Comparison of ENCODE assay signal across 17 cellular contexts in genomic region chr14:69953266-69953905, GRCh38.
"Had no signal": no experiment of that assay in that cellular context is flagged by ENCODE, and none has a peak within 500 bp of the region (broad histone marks: within the 10 kb centered on the region; RNA-seq: fewer than 3 reads in every experiment).

No MANE protein-coding gene starts in this region.

- H3K27ac Mint-ChIP-seq: activated CD4-positive, alpha-beta memory T cell treated with anti-CD3 and anti-CD28 coated beads, Interleukin-2, amount 10 ng/mL, durations not matched to agents 7 days and 5 days; activated CD4-positive, alpha-beta T cell treated with anti-CD3 and anti-CD28 coated beads for 36 hours; activated naive CD8-positive, alpha-beta T cell treated with anti-CD3 and anti-CD28 coated beads, Interleukin-2, amount 10 ng/mL, durations not matched to agents 7 days and 5 days; activated T-cell treated with anti-CD3 and anti-CD28 coated beads, Interleukin-2, amount 50 U/mL, for 72 hours; stimulated activated naive B cell treated with anti-CD40 and anti-IgM and Interleukin-4, amounts not matched to agents 10 μg/mL and 1 μg/mL and 100 μg/mL, for 72 hours; type B pancreatic cell had no signal

- H3K27me3 ChIP-seq: ascending aorta, ovary, right atrium auricular region had no signal

- H3K9ac ChIP-seq: SK-N-SH had no signal

- DNase-seq: activated CD4-positive, alpha-beta memory T cell treated with anti-CD3 and anti-CD28 coated beads, Interleukin-2, amount 10 ng/mL, durations not matched to agents 7 days and 5 days; activated CD4-positive, alpha-beta T cell treated with anti-CD3 and anti-CD28 coated beads for 36 hours; activated naive CD8-positive, alpha-beta T cell treated with anti-CD3 and anti-CD28 coated beads, Interleukin-2, amount 10 ng/mL, durations not matched to agents 7 days and 5 days; activated T-cell treated with anti-CD3 and anti-CD28 coated beads, Interleukin-2, amount 50 U/mL, for 72 hours; effector memory CD4-positive, alpha-beta T cell; left lung; mesenchymal stem cell; ovary; SK-N-SH; stimulated activated naive B cell treated with anti-CD40 and anti-IgM and Interleukin-4, amounts not matched to agents 10 μg/mL and 1 μg/mL and 100 μg/mL, for 72 hours; T-helper 1 cell; WERI-Rb-1 had no signal

- H3K4me1 Mint-ChIP-seq: activated CD4-positive, alpha-beta memory T cell treated with anti-CD3 and anti-CD28 coated beads, Interleukin-2, amount 10 ng/mL, durations not matched to agents 7 days and 5 days; activated CD4-positive, alpha-beta T cell treated with anti-CD3 and anti-CD28 coated beads for 36 hours; activated naive CD8-positive, alpha-beta T cell treated with anti-CD3 and anti-CD28 coated beads, Interleukin-2, amount 10 ng/mL, durations not matched to agents 7 days and 5 days; stimulated activated naive B cell treated with anti-CD40 and anti-IgM and Interleukin-4, amounts not matched to agents 10 μg/mL and 1 μg/mL and 100 μg/mL, for 72 hours had no signal

- H3K27ac ChIP-seq: ascending aorta, cardiac muscle cell, left lung, ovary, right atrium auricular region, WERI-Rb-1 had no signal

- H3K9me3 ChIP-seq: ascending aorta, left lung, ovary, right atrium auricular region, SK-N-SH had no signal

- H3K9me3 Mint-ChIP-seq: activated CD4-positive, alpha-beta memory T cell treated with anti-CD3 and anti-CD28 coated beads, Interleukin-2, amount 10 ng/mL, durations not matched to agents 7 days and 5 days; activated naive CD8-positive, alpha-beta T cell treated with anti-CD3 and anti-CD28 coated beads, Interleukin-2, amount 10 ng/mL, durations not matched to agents 7 days and 5 days; activated T-cell treated with anti-CD3 and anti-CD28 coated beads, Interleukin-2, amount 50 U/mL, for 72 hours had no signal

- H3K4me3 ChIP-seq: ascending aorta, cardiac muscle cell, left lung, ovary, right atrium auricular region had no signal

- H3K4me1 ChIP-seq: ascending aorta, left lung had no signal

- H3K36me3 ChIP-seq: ascending aorta, cardiac muscle cell, left lung, ovary, right atrium auricular region, WERI-Rb-1 had no signal

- H3K4me3 Mint-ChIP-seq: activated CD4-positive, alpha-beta memory T cell treated with anti-CD3 and anti-CD28 coated beads, Interleukin-2, amount 10 ng/mL, durations not matched to agents 7 days and 5 days; activated CD4-positive, alpha-beta T cell treated with anti-CD3 and anti-CD28 coated beads for 36 hours; activated naive CD8-positive, alpha-beta T cell treated with anti-CD3 and anti-CD28 coated beads, Interleukin-2, amount 10 ng/mL, durations not matched to agents 7 days and 5 days; activated T-cell treated with anti-CD3 and anti-CD28 coated beads, Interleukin-2, amount 50 U/mL, for 72 hours; nephron; stimulated activated naive B cell treated with anti-CD40 and anti-IgM and Interleukin-4, amounts not matched to agents 10 μg/mL and 1 μg/mL and 100 μg/mL, for 72 hours; type B pancreatic cell had no signal

- ATAC-seq: activated CD4-positive, alpha-beta T cell treated with anti-CD3 and anti-CD28 coated beads for 36 hours; activated T-cell treated with anti-CD3 and anti-CD28 coated beads, Interleukin-2, amount 50 U/mL, for 72 hours; left lung; stimulated activated naive B cell treated with anti-CD40 and anti-IgM and Interleukin-4, amounts not matched to agents 10 μg/mL and 1 μg/mL and 100 μg/mL, for 72 hours had no signal

- H3K36me3 Mint-ChIP-seq: activated naive CD8-positive, alpha-beta T cell treated with anti-CD3 and anti-CD28 coated beads, Interleukin-2, amount 10 ng/mL, durations not matched to agents 7 days and 5 days; stimulated activated naive B cell treated with anti-CD40 and anti-IgM and Interleukin-4, amounts not matched to agents 10 μg/mL and 1 μg/mL and 100 μg/mL, for 72 hours; type B pancreatic cell had no signal
